Comparison of ENCODE assay signal across 17 cellular contexts in the genomic region with DNA sequence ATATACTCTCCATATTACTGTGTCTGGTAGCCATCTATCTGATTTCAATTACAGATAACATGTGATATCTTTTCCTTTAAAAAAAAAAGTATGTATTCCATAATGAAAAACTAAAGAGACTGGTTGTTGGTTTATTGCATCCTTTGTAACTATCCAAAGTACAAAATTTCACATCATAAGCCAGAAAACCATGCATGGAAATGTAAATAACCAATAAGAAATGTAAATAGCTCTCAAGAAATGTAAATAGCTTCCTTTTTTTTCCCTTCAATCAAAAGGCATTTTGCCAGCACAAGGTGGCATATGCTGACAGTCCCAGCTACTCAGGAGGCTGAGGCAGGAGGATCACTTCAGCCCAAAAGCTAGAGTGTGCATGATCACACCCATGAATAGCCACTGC. TPM values are rescaled to one million over a fixed set of nuclear protein-coding genes. Genes with fewer than 3 reads are reported as not detected.
DNase-seq lines count a peak whose midpoint lies in the region; ATAC-seq and TF ChIP-seq lines count a peak whose summit lies in the region.
"Had no signal": no experiment of that assay in that cellular context is flagged by ENCODE, and none has a peak within 500 bp of the region (broad histone marks: within the 10 kb centered on the region; RNA-seq: fewer than 3 reads in every experiment).

No MANE protein-coding gene starts in this region.

- peaks cover 0 to 2% of the 10 kb centered on the region in 2 experiments; a peak in 1 of 4 replicates for H3K4me1 ChIP-seq in HCT116 (ENCODE audit: control insufficient read depth in 1 of 2, insufficient read depth in 2 of 2, low read length in 2 of 2)
- no peaks in the 10 kb centered on the region for H3K4me1 ChIP-seq in PC-9 (replicated peaks; ENCODE audit: insufficient read depth)
- H3K4me1 ChIP-seq in liver (ENCODE audit: control insufficient read depth in 4 of 4, insufficient read depth in 4 of 4, low read length in 3 of 4): no peaks in the 10 kb centered on the region

- peaks cover 14 to 33% of the 10 kb centered on the region in 2 donors for H3K36me3 Mint-ChIP-seq in stimulated activated naive B cell treated with anti-CD40 and anti-IgM and Interleukin-4, amounts not matched to agents 10 μg/mL and 1 μg/mL and 100 μg/mL, for 72 hours

- no peak overlapping the region for H3K4me3 Mint-ChIP-seq in stimulated activated naive B cell treated with anti-CD40 and anti-IgM and Interleukin-4, amounts not matched to agents 10 μg/mL and 1 μg/mL and 100 μg/mL, for 72 hours
- H3K4me3 Mint-ChIP-seq: B cell; CD8-positive, alpha-beta T cell; H9 had no signal

- H3K36me3 ChIP-seq in HCT116 (ENCODE audit: control insufficient read depth in 1 of 2, insufficient read depth in 2 of 2, low read length in 2 of 2) (peaks cover 26 to 28% of the 10 kb centered on the region in 2 experiments), PC-9 (ENCODE audit: low read depth) (peaks cover 56% of the 10 kb centered on the region), liver (ENCODE audit: control insufficient read depth in 4 of 4, insufficient read depth in 3 of 4, low read depth in 1 of 4, low read length in 3 of 4) (peaks cover 4 to 30% (median 21%) of the 10 kb centered on the region in 4 donors)

- H3K4me3 ChIP-seq in HCT116 (replicated peaks in 1 of 2; ENCODE audit: low read depth in 1 of 2, low read length in 2 of 2) (no peak overlapping the region), PC-9 (no peak overlapping the region), liver (ENCODE audit: low read depth in 1 of 3, low read length in 3 of 3) (no peak overlapping the region)
- H3K4me3 ChIP-seq: BLaER1 treated with 17β-estradiol and CSF1 and Interleukin-3, amounts not matched to agents 10 nM and 100 nM; GM12878 had no signal

- H3K4me2 ChIP-seq in HCT116 (ENCODE audit: low read length): no peak overlapping the region
- no peak overlapping the region for H3K4me2 ChIP-seq in PC-9
- H3K4me2 ChIP-seq: BLaER1 treated with 17β-estradiol and CSF1 and Interleukin-3, amounts not matched to agents 10 nM and 100 nM had no signal

- H3K27me3 Mint-ChIP-seq in stimulated activated naive B cell treated with anti-CD40 and anti-IgM and Interleukin-4, amounts not matched to agents 10 μg/mL and 1 μg/mL and 100 μg/mL, for 72 hours: no peaks in the 10 kb centered on the region
- H3K27me3 Mint-ChIP-seq: B cell had no signal

- CTCF ChIA-PET in HCT116 (lab: Charles Lee) (interaction anchor here (1.4 to 3.1 kb wide), 4 partner anchors 59 to 191 kb away, joined by 4 to 31 read pairs (median 14); no protein-coding TSS in a partner anchor), PC-9 (lab: Charles Lee) (interaction anchor here (0.6 to 1.1 kb wide), 2 partner anchors 241 to 264 kb away, joined by 4 to 13 read pairs; no protein-coding TSS in a partner anchor)

- no peak for ATAC-seq in HCT116
- ATAC-seq in stimulated activated naive B cell treated with anti-CD40 and anti-IgM and Interleukin-4, amounts not matched to agents 10 μg/mL and 1 μg/mL and 100 μg/mL, for 72 hours (replicated peaks): no peak
- ATAC-seq: CD8-positive, alpha-beta T cell; GM12878 had no signal

- H2AFZ ChIP-seq in HCT116 (ENCODE audit: low read depth, low read length, poor library complexity, severe bottlenecking) (no peak overlapping the region), PC-9 (no peak overlapping the region)

- H3K79me2 ChIP-seq in HCT116 (ENCODE audit: insufficient read depth, low read length) (peaks cover 62% of the 10 kb centered on the region), PC-9 (ENCODE audit: low read depth) (peaks cover 18% of the 10 kb centered on the region)

- H3K27me3 ChIP-seq in HCT116 (ENCODE audit: insufficient read depth, low read length) (no peaks in the 10 kb centered on the region), PC-9 (ENCODE audit: insufficient read depth, low read depth) (no peaks in the 10 kb centered on the region), liver (ENCODE audit: control insufficient read depth in 4 of 4, insufficient read depth in 4 of 4, low read length in 3 of 4) (no peaks in the 10 kb centered on the region)
- H3K27me3 ChIP-seq: BLaER1 treated with 17β-estradiol and CSF1 and Interleukin-3, amounts not matched to agents 10 nM and 100 nM had no signal

- H3K9me2 ChIP-seq in HCT116 (ENCODE audit: insufficient read depth) (no peaks in the 10 kb centered on the region), PC-9 (ENCODE audit: insufficient read depth) (no peaks in the 10 kb centered on the region)

- POLR2A ChIA-PET in HCT116 (lab: Charles Lee): no interaction called here
- POLR2A ChIA-PET in PC-9 (lab: Charles Lee; ENCODE audit: unreplicated experiment): interaction anchor here (0.6 to 0.7 kb wide), 2 partner anchors 190 to 434 kb away, joined by 6 to 11 read pairs; a partner anchor contains a TSS

- DNase-seq in DMS53 (lab: John Stamatoyannopoulos, UW) (peak; percentile 15), DMS53 treated with DMSO at 0.1 percent for 48 hours (lab: John Stamatoyannopoulos, UW; ENCODE audit: unreplicated experiment) (no peak), HCT116 (ENCODE audit: low read depth, low spot score) (no peak), PC-9 (no peak), DMS79 (lab: John Stamatoyannopoulos, UW) (no peak), NCI-H1436 (lab: John Stamatoyannopoulos, UW) (no peak)
- no peak for DNase-seq in stimulated activated naive B cell treated with anti-CD40 and anti-IgM and Interleukin-4, amounts not matched to agents 10 μg/mL and 1 μg/mL and 100 μg/mL, for 72 hours
- DNase-seq: 8988T; Calu3; CD8-positive, alpha-beta T cell; DND-41; EL; H9 had no signal

- RAD21 ChIA-PET in HCT116 (lab: Charles Lee; ENCODE audit: low non-redundant PET in 1 of 2, low total read pairs in 2 of 2, uncharacterized antibody in 2 of 2, unreplicated experiment in 2 of 2): no interaction called here

- TF ChIP-seq POLR2A in HCT116 (IDR thresholded peaks at IDR 0.05; ENCODE audit: borderline replicate concordance, extremely low read depth, insufficient read depth, insufficient read length): no peak

- H3K9me3 Mint-ChIP-seq in stimulated activated naive B cell treated with anti-CD40 and anti-IgM and Interleukin-4, amounts not matched to agents 10 μg/mL and 1 μg/mL and 100 μg/mL, for 72 hours: no peaks in the 10 kb centered on the region
- H3K9me3 Mint-ChIP-seq: CD8-positive, alpha-beta T cell; H9 had no signal

- TF ChIP-seq CTCF in HCT116 (IDR thresholded peaks at IDR 0.05 in 2 of 3, conservative IDR thresholded peaks at IDR 0.05 in 1 of 3; ENCODE audit: borderline replicate concordance in 1 of 3, insufficient read depth in 1 of 3, low read depth in 2 of 3, low read length in 2 of 3): no peak
- TF ChIP-seq CTCF in PC-9 (conservative IDR thresholded peaks at IDR 0.05): no peak
- no peak for TF ChIP-seq CTCF in liver (IDR thresholded peaks at IDR 0.05; ENCODE audit: low read depth, low read length, missing input control)

- intact Hi-C loops in HCT116 (cut with micrococcal nuclease) (loop anchor here (5.0 kb wide), 2 partner anchors 265 to 425 kb away; no protein-coding TSS in a partner anchor), PC-9 (cut with micrococcal nuclease; ENCODE audit: unreplicated experiment) (loop anchor here (5.0 kb wide), 2 partner anchors 60 to 425 kb away; a partner anchor contains a TSS)

- H3K9ac ChIP-seq in HCT116 (ENCODE audit: low read length): no peak overlapping the region
- H3K9ac ChIP-seq in liver (ENCODE audit: low read depth in 1 of 2, low read length in 2 of 2): no peak overlapping the region
- H3K9ac ChIP-seq: BLaER1 treated with 17β-estradiol and CSF1 and Interleukin-3, amounts not matched to agents 10 nM and 100 nM had no signal

- H4K20me1 ChIP-seq in HCT116 (ENCODE audit: insufficient read depth) (no peaks in the 10 kb centered on the region; the same call in 1 of the 2 replicates), PC-9 (ENCODE audit: insufficient read depth) (peaks cover 15% of the 10 kb centered on the region)

- BruUV-seq in HCT116 (replicated peaks; lab: Mats Ljungman, UMichigan) (TSS peak; percentile 13), PC-9 (replicated peaks; lab: Mats Ljungman, UMichigan) (no TSS peak)

- TF ChIP-seq RAD21 in HCT116 (IDR thresholded peaks at IDR 0.05; ENCODE audit: low read depth): no peak
- no peak for TF ChIP-seq RAD21 in liver (IDR thresholded peaks at IDR 0.05)

- H3K4me1 Mint-ChIP-seq in stimulated activated naive B cell treated with anti-CD40 and anti-IgM and Interleukin-4, amounts not matched to agents 10 μg/mL and 1 μg/mL and 100 μg/mL, for 72 hours: peaks cover 0 to 2% of the 10 kb centered on the region in 2 donors
- H3K4me1 Mint-ChIP-seq: B cell, H9 had no signal

- peaks cover 44% of the 10 kb centered on the region for H3F3A ChIP-seq in PC-9 (ENCODE audit: insufficient read depth, low read depth)

- no peak overlapping the region for H3K27ac Mint-ChIP-seq in stimulated activated naive B cell treated with anti-CD40 and anti-IgM and Interleukin-4, amounts not matched to agents 10 μg/mL and 1 μg/mL and 100 μg/mL, for 72 hours
- H3K27ac Mint-ChIP-seq: B cell; CD8-positive, alpha-beta T cell; H9 had no signal

- H3K9me3 ChIP-seq in HCT116 (ENCODE audit: control insufficient read depth in 1 of 2, insufficient read depth in 1 of 2, low read depth in 1 of 2, low read length in 2 of 2): no peaks in the 10 kb centered on the region
- H3K9me3 ChIP-seq in PC-9 (ENCODE audit: insufficient read depth, low read depth): no peaks in the 10 kb centered on the region
- H3K9me3 ChIP-seq in liver (ENCODE audit: control insufficient read depth in 4 of 4, low read length in 3 of 4): no peaks in the 10 kb centered on the region
- H3K9me3 ChIP-seq: BLaER1 treated with 17β-estradiol and CSF1 and Interleukin-3, amounts not matched to agents 10 nM and 100 nM had no signal

- H3K27ac ChIP-seq in HCT116 (ENCODE audit: low read depth, low read length) (no peak overlapping the region), PC-9 (0 out of 2 replicates have a peak overlapping the region, but pooled peaks have one; percentile 8), liver (ENCODE audit: low read depth in 1 of 2, low read length in 2 of 2) (no peak overlapping the region)
- H3K27ac ChIP-seq: BLaER1 treated with 17β-estradiol and CSF1 and Interleukin-3, amounts not matched to agents 10 nM and 100 nM had no signal

TF ChIP-seq in HCT116, 20 proteins besides CTCF, POLR2A, EP300 and RAD21 (continues in another document):
- no peak for TF ChIP-seq EGR1 (IDR thresholded peaks at IDR 0.05; ENCODE audit: low read depth)
- TF ChIP-seq ZFX (IDR thresholded peaks at IDR 0.05): no peak
- no peak for TF ChIP-seq CBX3 (IDR thresholded peaks at IDR 0.05; ENCODE audit: low read depth)

TF ChIP-seq in liver, 16 proteins besides CTCF, POLR2A, EP300 and RAD21 (continues in another document):
- TF ChIP-seq, protein P1, sequence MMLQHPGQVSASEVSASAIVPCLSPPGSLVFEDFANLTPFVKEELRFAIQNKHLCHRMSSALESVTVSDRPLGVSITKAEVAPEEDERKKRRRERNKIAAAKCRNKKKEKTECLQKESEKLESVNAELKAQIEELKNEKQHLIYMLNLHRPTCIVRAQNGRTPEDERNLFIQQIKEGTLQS (IDR thresholded peaks at IDR 0.05): no peak
- no peak for TF ChIP-seq TAF1 (conservative IDR thresholded peaks at IDR 0.05)

RNA-seq across cellular contexts. Expression of a gene that starts 59.3 kb away (rescaled TPM):
- total RNA-seq in HCT116 (2021; ENCODE audit: unreplicated experiment) (80.7 TPM), PC-9 (2021) (66.4 and 75.3 TPM in 2 replicates), liver (100 to 1,000 TPM in 1 of 2 donors, 10 to 100 TPM in 1; 66.4 to 163 TPM)
- polyA plus RNA-seq in HCT116 (2012): 44.3 and 49.1 TPM in 2 replicates
- 10 to 100 TPM; 21.0 to 25.1 TPM for polyA plus RNA-seq in liver
